8 cellular contexts compared by ENCODE assay signal in the genomic region with DNA sequence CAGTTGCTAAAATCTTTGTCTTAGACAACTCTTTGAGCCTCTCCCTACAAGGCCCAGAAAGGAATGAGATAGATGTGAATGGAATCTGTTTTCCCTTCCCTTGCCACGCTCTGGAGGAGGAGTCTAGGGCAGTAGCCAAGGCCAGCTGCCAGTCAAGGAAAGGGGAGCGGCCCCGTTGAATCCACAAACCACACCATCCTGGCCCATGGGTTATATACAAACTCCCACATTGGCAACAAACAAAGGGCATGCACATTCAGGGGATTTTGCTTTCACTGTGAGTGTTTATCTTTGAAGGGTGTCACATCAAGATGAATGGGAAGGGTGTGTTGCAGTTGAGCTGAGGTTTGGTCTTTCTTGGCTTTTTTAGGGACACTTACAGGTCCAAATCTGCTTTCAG. TPM values are rescaled to one million over a fixed set of nuclear protein-coding genes. Genes with fewer than 3 reads are reported as not detected.
DNase-seq lines count a peak whose midpoint lies in the region; ATAC-seq and TF ChIP-seq lines count a peak whose summit lies in the region.

No MANE protein-coding gene starts in this region.

- intact Hi-C loops in MCF 10A (cut with micrococcal nuclease): no loop called here
- intact Hi-C loops in left ventricle myocardium superior (cut with micrococcal nuclease): no loop called here

- H3K9me3 Mint-ChIP-seq in MCF 10A (ENCODE audit: unreplicated experiment) (no peaks in the 10 kb centered on the region), naive B cell (no peaks in the 10 kb centered on the region)

- H3K36me3 Mint-ChIP-seq in MCF 10A (ENCODE audit: insufficient read depth, unreplicated experiment): peaks cover 6% of the 10 kb centered on the region
- no peaks in the 10 kb centered on the region for H3K36me3 Mint-ChIP-seq in naive B cell

- H3K4me1 Mint-ChIP-seq in MCF 10A (ENCODE audit: insufficient read depth, unreplicated experiment): no peaks in the 10 kb centered on the region
- peaks cover 46 to 87% (median 66%) of the 10 kb centered on the region in 3 donors for H3K4me1 Mint-ChIP-seq in naive B cell

- no peaks in the 10 kb centered on the region for H3K9me2 ChIP-seq in Karpas-422 (replicated peaks; ENCODE audit: insufficient read depth, low read length)

- peaks cover 61% of the 10 kb centered on the region for H3K79me2 ChIP-seq in DND-41 (ENCODE audit: insufficient read depth, low read length)
- H3K79me2 ChIP-seq in Karpas-422 (ENCODE audit: low read length): peaks cover 3% of the 10 kb centered on the region

- no peak overlapping the region; the same call in 1 of the 2 replicates for H3K9ac ChIP-seq in DND-41 (ENCODE audit: low read depth, low read length)
- H3K9ac ChIP-seq in Karpas-422 (ENCODE audit: low read length): no peak overlapping the region

- H3K4me3 ChIP-seq in DND-41 (ENCODE audit: low read depth in 1 of 2, low read length in 2 of 2) (no peak overlapping the region), Karpas-422 (ENCODE audit: low read length) (no peak overlapping the region)

- POLR2A ChIA-PET in MCF 10A (lab: Yijun Ruan, JAX): interaction anchor here (0.6 to 2.0 kb wide), 2 partner anchors 21 to 44 kb away, joined by 3 to 6 read pairs; no protein-coding TSS in a partner anchor

- H3K4me3 Mint-ChIP-seq in MCF 10A (ENCODE audit: unreplicated experiment) (no peak overlapping the region), naive B cell (peak overlapping the region in 2 of 8 donors; percentile 24 to 69)

- TF ChIP-seq CTCF in DND-41 (IDR thresholded peaks at IDR 0.05; ENCODE audit: borderline replicate concordance, extremely low read depth, low read length, poor library complexity, severe bottlenecking) (no peak), MCF 10A (IDR thresholded peaks at IDR 0.05; ENCODE audit: unreplicated experiment) (no peak)

- H4K20me1 ChIP-seq in DND-41 (ENCODE audit: insufficient read depth, low read length) (no peaks in the 10 kb centered on the region), Karpas-422 (ENCODE audit: insufficient read depth, low read depth, low read length) (no peaks in the 10 kb centered on the region)

- H2AFZ ChIP-seq in DND-41 (ENCODE audit: low read depth, low read length) (no peak overlapping the region), Karpas-422 (ENCODE audit: low read length) (no peak overlapping the region)

- H3K4me1 ChIP-seq in DND-41 (ENCODE audit: insufficient read depth, low read length): peaks cover 86% of the 10 kb centered on the region
- peaks cover 21% of the 10 kb centered on the region for H3K4me1 ChIP-seq in Karpas-422 (ENCODE audit: low read length)

- H3K27me3 Mint-ChIP-seq in MCF 10A (ENCODE audit: insufficient read depth, unreplicated experiment) (no peaks in the 10 kb centered on the region), naive B cell (no peaks in the 10 kb centered on the region)

- H3K4me2 ChIP-seq in DND-41 (ENCODE audit: insufficient read depth, low read length) (no peak overlapping the region), Karpas-422 (ENCODE audit: low read depth, low read length, poor library complexity, severe bottlenecking) (no peak overlapping the region)

- ATAC-seq in DND-41 (ENCODE audit: insufficient read depth, low read depth) (no peak), naive B cell (ENCODE audit: low read depth in 2 of 2) (no peak), left ventricle myocardium superior (no peak), GM21367 (IDR thresholded peaks at IDR 0.05; ENCODE audit: unreplicated experiment) (no peak)

- CTCF ChIA-PET in MCF 10A (lab: Yijun Ruan, JAX): interaction anchor here (0.6 to 1.2 kb wide), 7 partner anchors 9 to 695 kb away, joined by 3 to 4 read pairs (median 3); no protein-coding TSS in a partner anchor

- H3K36me3 ChIP-seq in DND-41 (ENCODE audit: insufficient read depth, low read length) (peaks cover 20% of the 10 kb centered on the region), Karpas-422 (ENCODE audit: insufficient read depth, low read length) (no peaks in the 10 kb centered on the region)

- H3K9me3 ChIP-seq in DND-41 (ENCODE audit: insufficient read depth, low read length, severe bottlenecking): peaks cover 4% of the 10 kb centered on the region
- H3K9me3 ChIP-seq in Karpas-422 (ENCODE audit: low read length): no peaks in the 10 kb centered on the region

- peak overlapping the region; percentile 12 for H3K27ac Mint-ChIP-seq in MCF 10A (ENCODE audit: low read depth, unreplicated experiment)
- peak overlapping the region in 4 of 6 donors; percentile 9 to 86 (median 66) for H3K27ac Mint-ChIP-seq in naive B cell

- H3K27ac ChIP-seq in DND-41 (ENCODE audit: low read length): peak overlapping the region; percentile 77
- no peak overlapping the region for H3K27ac ChIP-seq in Karpas-422 (ENCODE audit: low read length)

- H3K27me3 ChIP-seq in DND-41 (ENCODE audit: insufficient read depth, low read length, poor library complexity) (no peaks in the 10 kb centered on the region), Karpas-422 (ENCODE audit: low read length) (no peaks in the 10 kb centered on the region)

- no TSS peak for BruUV-seq in MCF 10A (replicated peaks; lab: Mats Ljungman, UMichigan)

- DNase-seq in DND-41 (no peak), NCI-H460 (ENCODE audit: extremely low read depth, low read depth) (peak; percentile 63), MCF 10A (ENCODE audit: unreplicated experiment) (peak; percentile 76), naive B cell (no peak), Karpas-422 (no peak), left ventricle myocardium superior (no peak), RPMI8226 (no peak)

RNA-seq across cellular contexts. Expression of gene CASP8, which starts 6.0 kb away (rescaled TPM):
- 83.9 and 85.8 TPM in 2 replicates for total RNA-seq in NCI-H460 (2014; rRNA removed; shearing (Covaris generic))
- polyA plus RNA-seq in NCI-H460 (2014; cell fraction: nucleus; rRNA removed): 116 and 119 TPM in 2 replicates
- total RNA-seq in MCF 10A (2022) (32.8 and 35.2 TPM in 2 replicates), left ventricle myocardium superior (2.7 TPM)
- 10 to 100 TPM; 16.7 to 49.6 (median 31.2) TPM for polyA plus RNA-seq in naive B cell (ENCODE audit: low read depth in 6 of 6)
- 28.5 and 114 TPM in 2 replicates for total RNA-seq in Karpas-422 (2014; rRNA removed; shearing (Covaris generic); ENCODE audit: low replicate concordance)

Comparison
In these comparisons a context has a peak if more than half of its experiments do, and no peak if none do; other contexts are left out.
1. DNase-seq: peak in NCI-H460 (single experiment) and MCF 10A (single experiment); none in DND-41 (single experiment), naive B cell (single experiment), Karpas-422 (single experiment), left ventricle myocardium superior (single experiment) and RPMI8226 (single experiment).